In genomic region chr9:37390759-37391158, GRCh38 we compare ENCODE assay signal across 8 cellular contexts. TPM values are rescaled to one million over a fixed set of nuclear protein-coding genes. Genes with fewer than 3 reads are reported as not detected.
DNase-seq lines count a peak whose midpoint lies in the region; ATAC-seq and TF ChIP-seq lines count a peak whose summit lies in the region.

No MANE protein-coding gene starts in this region.

- intact Hi-C loops in activated CD8-positive, alpha-beta T cell treated with anti-CD3 and anti-CD28 coated beads for 36 hours (cut with micrococcal nuclease): loop anchor here (10.0 kb wide), 1 partner anchor 396 kb away; no protein-coding TSS in a partner anchor
- intact Hi-C loops in naive thymus-derived CD4-positive, alpha-beta T cell (cut with micrococcal nuclease): loop anchor here (1.0 to 2.0 kb wide), 2 partner anchors 394 to 518 kb away; no protein-coding TSS in a partner anchor
- intact Hi-C loops in posterior cingulate gyrus (cut with DNase I): no loop called here
- intact Hi-C loops in aorta (cut with DNase I): no loop called here

- CTCF ChIA-PET in activated CD8-positive, alpha-beta T cell treated with anti-CD3 and anti-CD28 coated beads for 36 hours (lab: Charles Lee): interaction anchor here (1.0 to 1.5 kb wide), 4 partner anchors 16 to 381 kb away, joined by 3 to 4 read pairs (median 4); no protein-coding TSS in a partner anchor
- CTCF ChIA-PET in naive thymus-derived CD4-positive, alpha-beta T cell (lab: Charles Lee): interaction anchor here (1.5 kb wide), 1 partner anchor 17 kb away, joined by 3 read pairs; no protein-coding TSS in a partner anchor

- H3K36me3 ChIP-seq in naive thymus-derived CD4-positive, alpha-beta T cell (ENCODE audit: control insufficient read depth in 2 of 3, insufficient read depth in 3 of 3, low read length in 3 of 3): no peaks in the 10 kb centered on the region
- no peaks in the 10 kb centered on the region for H3K36me3 ChIP-seq in aorta (ENCODE audit: control insufficient read depth in 1 of 2, insufficient read depth in 2 of 2, low read length in 1 of 2)

- WGBS in aorta, 2 donors: 39% methylated on average over 7 of the region's 7 CpGs

- H3K27ac ChIP-seq in naive thymus-derived CD4-positive, alpha-beta T cell (ENCODE audit: low read depth, low read length): no peak overlapping the region
- H3K27ac ChIP-seq in aorta (ENCODE audit: low read depth in 1 of 2, low read length in 2 of 2): no peak overlapping the region

- POLR2A ChIA-PET in activated CD8-positive, alpha-beta T cell treated with anti-CD3 and anti-CD28 coated beads for 36 hours (lab: Charles Lee): no interaction called here
- POLR2A ChIA-PET in naive thymus-derived CD4-positive, alpha-beta T cell (lab: Charles Lee): no interaction called here

- H3K27ac Mint-ChIP-seq in activated CD8-positive, alpha-beta T cell treated with anti-CD3 and anti-CD28 coated beads for 36 hours: no peak overlapping the region
- no peak overlapping the region for H3K27ac Mint-ChIP-seq in naive thymus-derived CD4-positive, alpha-beta T cell

- no peaks in the 10 kb centered on the region for H3K4me1 Mint-ChIP-seq in activated CD8-positive, alpha-beta T cell treated with anti-CD3 and anti-CD28 coated beads for 36 hours (ENCODE audit: low read depth)
- H3K4me1 Mint-ChIP-seq in naive thymus-derived CD4-positive, alpha-beta T cell: no peaks in the 10 kb centered on the region

- H3K4me1 ChIP-seq in naive thymus-derived CD4-positive, alpha-beta T cell (ENCODE audit: control insufficient read depth in 2 of 2, insufficient read depth in 2 of 2, low read length in 2 of 2): no peaks in the 10 kb centered on the region
- H3K4me1 ChIP-seq in aorta (ENCODE audit: control insufficient read depth in 1 of 2, insufficient read depth in 2 of 2, low read length in 2 of 2): no peaks in the 10 kb centered on the region

- no peak overlapping the region for H3K4me3 Mint-ChIP-seq in activated CD8-positive, alpha-beta T cell treated with anti-CD3 and anti-CD28 coated beads for 36 hours
- H3K4me3 Mint-ChIP-seq in naive thymus-derived CD4-positive, alpha-beta T cell: no peak overlapping the region

- H3K27me3 Mint-ChIP-seq in activated CD8-positive, alpha-beta T cell treated with anti-CD3 and anti-CD28 coated beads for 36 hours: no peaks in the 10 kb centered on the region
- no peaks in the 10 kb centered on the region for H3K27me3 Mint-ChIP-seq in naive thymus-derived CD4-positive, alpha-beta T cell

- no peaks in the 10 kb centered on the region for H3K36me3 Mint-ChIP-seq in activated CD8-positive, alpha-beta T cell treated with anti-CD3 and anti-CD28 coated beads for 36 hours (ENCODE audit: low read depth)
- H3K36me3 Mint-ChIP-seq in naive thymus-derived CD4-positive, alpha-beta T cell: no peaks in the 10 kb centered on the region

- H3K9me3 Mint-ChIP-seq in activated CD8-positive, alpha-beta T cell treated with anti-CD3 and anti-CD28 coated beads for 36 hours: no peaks in the 10 kb centered on the region
- H3K9me3 Mint-ChIP-seq in naive thymus-derived CD4-positive, alpha-beta T cell: no peaks in the 10 kb centered on the region

- H3K9me3 ChIP-seq in naive thymus-derived CD4-positive, alpha-beta T cell (ENCODE audit: control insufficient read depth in 2 of 3, low read length in 3 of 3): no peaks in the 10 kb centered on the region
- H3K9me3 ChIP-seq in aorta (ENCODE audit: control insufficient read depth, low read length): no peaks in the 10 kb centered on the region

- no peaks in the 10 kb centered on the region for H3K27me3 ChIP-seq in naive thymus-derived CD4-positive, alpha-beta T cell (ENCODE audit: control insufficient read depth in 2 of 2, insufficient read depth in 2 of 2, low read length in 2 of 2)
- H3K27me3 ChIP-seq in aorta (ENCODE audit: control insufficient read depth in 1 of 2, insufficient read depth in 2 of 2, low read length in 1 of 2): no peaks in the 10 kb centered on the region

- DNase-seq in GM20000 (ENCODE audit: low spot score): peak; percentile 73
- DNase-seq in activated CD8-positive, alpha-beta T cell treated with anti-CD3 and anti-CD28 coated beads for 36 hours: peak; percentile 64
- peak in 1 of 9 donors; percentile 19 for DNase-seq in naive thymus-derived CD4-positive, alpha-beta T cell
- DNase-seq in posterior cingulate gyrus: no peak
- DNase-seq in aorta: no peak
- no peak for DNase-seq in dedifferentiated amniotic fluid mesenchymal stem cell (ENCODE audit: extremely low spot score)

- H3K4me3 ChIP-seq in GM12875 (ENCODE audit: low read depth, low read length): no peak overlapping the region
- H3K4me3 ChIP-seq in naive thymus-derived CD4-positive, alpha-beta T cell (ENCODE audit: low read length): no peak overlapping the region
- H3K4me3 ChIP-seq in aorta (ENCODE audit: low read length in 2 of 2): no peak overlapping the region

- TF ChIP-seq CTCF in GM12875 (IDR thresholded peaks at IDR 0.05; ENCODE audit: borderline replicate concordance, insufficient read depth, low read depth, low read length): peak; percentile 76
- peak; percentile 72 for TF ChIP-seq CTCF in GM20000 (IDR thresholded peaks at IDR 0.05; ENCODE audit: extremely low read depth, missing control alignments)
- peak; percentile 57 for TF ChIP-seq CTCF in activated CD8-positive, alpha-beta T cell treated with anti-CD3 and anti-CD28 coated beads for 36 hours (IDR thresholded peaks at IDR 0.05)

- ATAC-seq in HG03378 (IDR thresholded peaks at IDR 0.05; ENCODE audit: unreplicated experiment) (peak; percentile 80), aorta (ENCODE audit: low FRiP score) (no peak)
- peak; percentile 69 for ATAC-seq in activated CD8-positive, alpha-beta T cell treated with anti-CD3 and anti-CD28 coated beads for 36 hours
- ATAC-seq in naive thymus-derived CD4-positive, alpha-beta T cell: peak; percentile 24

RNA-seq across cellular contexts. Expression of gene GRHPR, which starts 31.7 kb away (rescaled TPM):
- 10 to 100 TPM; 62.8 to 64.6 TPM for total RNA-seq in activated CD8-positive, alpha-beta T cell treated with anti-CD3 and anti-CD28 coated beads for 36 hours
- total RNA-seq in naive thymus-derived CD4-positive, alpha-beta T cell: 10 to 100 TPM; 33.2 to 58.6 (median 53.1) TPM
- 10 to 100 TPM; 78.1 to 94.7 TPM for polyA plus RNA-seq in naive thymus-derived CD4-positive, alpha-beta T cell
- 10 to 100 TPM; 59.4 to 75.3 TPM for total RNA-seq in aorta
- polyA plus RNA-seq in aorta: 10 to 100 TPM; 72.9 to 99.7 TPM

Comparison
In these comparisons a context has a peak if more than half of its experiments do, and no peak if none do; other contexts are left out.
1. DNase-seq: peak in GM20000 (single experiment) and activated CD8-positive, alpha-beta T cell treated with anti-CD3 and anti-CD28 coated beads for 36 hours (single experiment); none in posterior cingulate gyrus (0 of 10), aorta (0 of 2) and dedifferentiated amniotic fluid mesenchymal stem cell (single experiment).
2. intact Hi-C loops: an anchor here in activated CD8-positive, alpha-beta T cell treated with anti-CD3 and anti-CD28 coated beads for 36 hours (10.0 kb wide) and naive thymus-derived CD4-positive, alpha-beta T cell (1.0 to 2.0 kb wide); none called in posterior cingulate gyrus and aorta.
3. Peak in every context shown above with its lines, with median percentiles within 50 percentile points of each other: CTCF ChIP-seq.